Comparison of ENCODE assay signal across 1 cellular context in the genomic region with DNA sequence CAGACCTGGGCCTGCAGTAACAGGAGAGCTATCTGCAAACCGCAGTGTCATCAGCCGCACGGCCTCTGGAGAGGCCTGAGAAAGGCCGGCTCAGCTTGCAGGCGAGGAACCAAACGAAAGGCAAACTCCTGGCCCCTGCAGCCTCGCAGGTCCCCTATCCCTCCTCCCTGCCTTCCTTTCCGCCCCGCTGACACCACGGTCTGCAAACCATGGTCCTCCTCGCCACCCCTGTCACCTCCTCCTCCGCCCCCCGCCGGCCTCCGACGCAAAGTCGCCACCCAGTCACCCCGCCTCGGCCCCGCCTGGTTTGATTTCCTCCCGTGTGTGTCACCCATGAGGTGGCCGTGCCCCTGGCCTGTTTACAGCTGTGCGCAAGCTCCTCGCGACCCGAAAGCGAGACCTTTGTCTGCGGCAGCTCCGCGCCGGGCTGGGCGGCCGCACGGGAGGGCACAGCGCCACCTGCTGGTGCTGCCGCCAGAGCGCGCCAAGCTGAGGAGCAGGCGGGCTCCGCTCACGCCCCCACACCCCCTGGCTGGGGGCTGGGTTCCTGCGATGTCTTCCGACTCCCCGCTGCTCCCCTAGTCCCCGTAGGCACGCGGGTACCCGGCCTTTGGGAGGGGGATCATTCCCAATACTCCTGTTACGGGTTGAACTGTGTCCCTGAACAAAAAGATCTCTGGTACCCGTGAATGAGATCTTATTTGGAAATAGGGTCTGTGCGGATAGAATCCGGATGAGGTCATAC.
TF ChIP-seq lines count a peak whose summit lies in the region.

No MANE protein-coding gene starts in this region.

TF ChIP-seq in HepG2, 621 proteins besides CTCF, POLR2A, EP300 and RAD21 (continued from another document and continues in another):
- TF ChIP-seq, protein P1, sequence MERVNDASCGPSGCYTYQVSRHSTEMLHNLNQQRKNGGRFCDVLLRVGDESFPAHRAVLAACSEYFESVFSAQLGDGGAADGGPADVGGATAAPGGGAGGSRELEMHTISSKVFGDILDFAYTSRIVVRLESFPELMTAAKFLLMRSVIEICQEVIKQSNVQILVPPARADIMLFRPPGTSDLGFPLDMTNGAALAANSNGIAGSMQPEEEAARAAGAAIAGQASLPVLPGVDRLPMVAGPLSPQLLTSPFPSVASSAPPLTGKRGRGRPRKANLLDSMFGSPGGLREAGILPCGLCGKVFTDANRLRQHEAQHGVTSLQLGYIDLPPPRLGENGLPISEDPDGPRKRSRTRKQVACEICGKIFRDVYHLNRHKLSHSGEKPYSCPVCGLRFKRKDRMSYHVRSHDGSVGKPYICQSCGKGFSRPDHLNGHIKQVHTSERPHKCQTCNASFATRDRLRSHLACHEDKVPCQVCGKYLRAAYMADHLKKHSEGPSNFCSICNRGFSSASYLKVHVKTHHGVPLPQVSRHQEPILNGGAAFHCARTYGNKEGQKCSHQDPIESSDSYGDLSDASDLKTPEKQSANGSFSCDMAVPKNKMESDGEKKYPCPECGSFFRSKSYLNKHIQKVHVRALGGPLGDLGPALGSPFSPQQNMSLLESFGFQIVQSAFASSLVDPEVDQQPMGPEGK (CRISPR knock-in tag; IDR thresholded peaks at IDR 0.05): peak; percentile 87
- TF ChIP-seq ZNF546 (CRISPR knock-in tag; conservative IDR thresholded peaks at IDR 0.05) (0 out of 2 replicates have a peak, but pooled peaks have one; percentile 39), TEAD2 (CRISPR knock-in tag; IDR thresholded peaks at IDR 0.05) (no peak), ZNF557 (CRISPR knock-in tag; IDR thresholded peaks at IDR 0.05) (no peak), GATAD1 (CRISPR knock-in tag; IDR thresholded peaks at IDR 0.05) (no peak), NR2F1 (CRISPR knock-in tag; IDR thresholded peaks at IDR 0.05) (peak; percentile 33 to 50; a peak in 2 of 4 replicates), ZZZ3 (CRISPR knock-in tag; IDR thresholded peaks at IDR 0.05; ENCODE audit: borderline replicate concordance) (no peak), ZKSCAN1 (IDR thresholded peaks at IDR 0.05; ENCODE audit: low read length) (no peak), NR2F6 (IDR thresholded peaks at IDR 0.05) (peak; percentile 29; the same call in 1 of the 2 replicates), NR2F6 (CRISPR knock-in tag; IDR thresholded peaks at IDR 0.05) (peak; percentile 76; the same call in 1 of the 2 replicates), ZNF7 (CRISPR knock-in tag; IDR thresholded peaks at IDR 0.05) (no peak), TCF7L2 (IDR thresholded peaks at IDR 0.05; ENCODE audit: low read depth, low read length) (no peak), ZNF382 (CRISPR knock-in tag; IDR thresholded peaks at IDR 0.05; ENCODE audit: borderline replicate concordance) (no peak), ZNF775 (CRISPR knock-in tag; IDR thresholded peaks at IDR 0.05; ENCODE audit: borderline replicate concordance) (no peak), ZNF121 (CRISPR knock-in tag; IDR thresholded peaks at IDR 0.05) (peak; percentile 48; the same call in 1 of the 2 replicates), HOXA5 (CRISPR knock-in tag; IDR thresholded peaks at IDR 0.05) (0 out of 2 replicates have a peak, but pooled peaks have one; percentile 43), NR2C2 (CRISPR knock-in tag; IDR thresholded peaks at IDR 0.05; ENCODE audit: borderline replicate concordance) (0 out of 2 replicates have a peak, but pooled peaks have one; percentile 15), MAFG (CRISPR knock-in tag; IDR thresholded peaks at IDR 0.05) (no peak), ZNF784 (CRISPR knock-in tag; IDR thresholded peaks at IDR 0.05; ENCODE audit: borderline replicate concordance) (no peak), ZBTB38 (CRISPR knock-in tag; IDR thresholded peaks at IDR 0.05) (peak; percentile 76; the same call in 1 of the 2 replicates), TBP (CRISPR knock-in tag; IDR thresholded peaks at IDR 0.05) (no peak), EEA1 (CRISPR knock-in tag; IDR thresholded peaks at IDR 0.05; ENCODE audit: borderline replicate concordance) (peak; percentile 81; the same call in 1 of the 2 replicates), SP1 (IDR thresholded peaks at IDR 0.05) (no peak), SP1 (CRISPR knock-in tag; IDR thresholded peaks at IDR 0.05) (peak; percentile 64; the same call in 1 of the 2 replicates), KLF6 (CRISPR knock-in tag; IDR thresholded peaks at IDR 0.05) (peak; percentile 63; the same call in 1 of the 2 replicates), ZBTB42 (CRISPR knock-in tag; IDR thresholded peaks at IDR 0.05) (no peak), ZMYM4 (CRISPR knock-in tag; IDR thresholded peaks at IDR 0.05) (peak; percentile 18; the same call in 1 of the 2 replicates), KLF9 (CRISPR knock-in tag; IDR thresholded peaks at IDR 0.05; ENCODE audit: low read depth) (peak; percentile 91), NR2F2 (IDR thresholded peaks at IDR 0.05; ENCODE audit: borderline replicate concordance, low read depth) (no peak), ZNF776 (CRISPR knock-in tag; IDR thresholded peaks at IDR 0.05) (no peak), ZNF674 (CRISPR knock-in tag; IDR thresholded peaks at IDR 0.05; ENCODE audit: low read depth) (no peak), MTF1 (CRISPR knock-in tag; IDR thresholded peaks at IDR 0.05) (no peak), HOXD1 (CRISPR knock-in tag; IDR thresholded peaks at IDR 0.05) (no peak), PHF8 (CRISPR knock-in tag; IDR thresholded peaks at IDR 0.05) (0 out of 2 replicates have a peak, but pooled peaks have one; percentile 26), SMARCE1 (IDR thresholded peaks at IDR 0.05; ENCODE audit: borderline replicate concordance) (no peak), RXRB (CRISPR knock-in tag; IDR thresholded peaks at IDR 0.05; ENCODE audit: borderline replicate concordance) (peak; percentile 72), SMAD9 (CRISPR knock-in tag; IDR thresholded peaks at IDR 0.05) (no peak), SOX13 (IDR thresholded peaks at IDR 0.05) (no peak), SOX13 (CRISPR knock-in tag; conservative IDR thresholded peaks at IDR 0.05 in 1 of 2, IDR thresholded peaks at IDR 0.05 in 1 of 2) (peak in 1 of 2 experiments; percentile 19; a peak in 1 of 4 replicates)
- TF ChIP-seq, protein P2, sequence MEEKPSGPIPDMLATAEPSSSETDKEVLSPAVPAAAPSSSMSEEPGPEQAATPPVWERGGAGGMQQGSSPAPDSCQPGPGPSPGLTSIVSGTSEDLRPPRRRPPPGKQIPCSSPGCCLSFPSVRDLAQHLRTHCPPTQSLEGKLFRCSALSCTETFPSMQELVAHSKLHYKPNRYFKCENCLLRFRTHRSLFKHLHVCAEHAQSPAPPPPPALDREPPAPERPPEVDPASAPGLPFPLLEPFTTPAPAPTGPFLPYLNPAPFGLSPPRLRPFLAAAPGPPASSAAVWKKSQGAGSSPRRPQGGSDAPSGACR (CRISPR knock-in tag; IDR thresholded peaks at IDR 0.05): 0 out of 2 replicates have a peak, but pooled peaks have one; percentile 38
- TF ChIP-seq, protein P3, sequence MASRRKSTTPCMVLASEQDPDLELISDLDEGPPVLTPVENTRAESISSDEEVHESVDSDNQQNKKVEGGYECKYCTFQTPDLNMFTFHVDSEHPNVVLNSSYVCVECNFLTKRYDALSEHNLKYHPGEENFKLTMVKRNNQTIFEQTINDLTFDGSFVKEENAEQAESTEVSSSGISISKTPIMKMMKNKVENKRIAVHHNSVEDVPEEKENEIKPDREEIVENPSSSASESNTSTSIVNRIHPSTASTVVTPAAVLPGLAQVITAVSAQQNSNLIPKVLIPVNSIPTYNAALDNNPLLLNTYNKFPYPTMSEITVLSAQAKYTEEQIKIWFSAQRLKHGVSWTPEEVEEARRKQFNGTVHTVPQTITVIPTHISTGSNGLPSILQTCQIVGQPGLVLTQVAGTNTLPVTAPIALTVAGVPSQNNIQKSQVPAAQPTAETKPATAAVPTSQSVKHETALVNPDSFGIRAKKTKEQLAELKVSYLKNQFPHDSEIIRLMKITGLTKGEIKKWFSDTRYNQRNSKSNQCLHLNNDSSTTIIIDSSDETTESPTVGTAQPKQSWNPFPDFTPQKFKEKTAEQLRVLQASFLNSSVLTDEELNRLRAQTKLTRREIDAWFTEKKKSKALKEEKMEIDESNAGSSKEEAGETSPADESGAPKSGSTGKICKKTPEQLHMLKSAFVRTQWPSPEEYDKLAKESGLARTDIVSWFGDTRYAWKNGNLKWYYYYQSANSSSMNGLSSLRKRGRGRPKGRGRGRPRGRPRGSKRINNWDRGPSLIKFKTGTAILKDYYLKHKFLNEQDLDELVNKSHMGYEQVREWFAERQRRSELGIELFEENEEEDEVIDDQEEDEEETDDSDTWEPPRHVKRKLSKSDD (CRISPR knock-in tag; IDR thresholded peaks at IDR 0.05; ENCODE audit: low read depth): peak; percentile 22
- TF ChIP-seq, protein P4, sequence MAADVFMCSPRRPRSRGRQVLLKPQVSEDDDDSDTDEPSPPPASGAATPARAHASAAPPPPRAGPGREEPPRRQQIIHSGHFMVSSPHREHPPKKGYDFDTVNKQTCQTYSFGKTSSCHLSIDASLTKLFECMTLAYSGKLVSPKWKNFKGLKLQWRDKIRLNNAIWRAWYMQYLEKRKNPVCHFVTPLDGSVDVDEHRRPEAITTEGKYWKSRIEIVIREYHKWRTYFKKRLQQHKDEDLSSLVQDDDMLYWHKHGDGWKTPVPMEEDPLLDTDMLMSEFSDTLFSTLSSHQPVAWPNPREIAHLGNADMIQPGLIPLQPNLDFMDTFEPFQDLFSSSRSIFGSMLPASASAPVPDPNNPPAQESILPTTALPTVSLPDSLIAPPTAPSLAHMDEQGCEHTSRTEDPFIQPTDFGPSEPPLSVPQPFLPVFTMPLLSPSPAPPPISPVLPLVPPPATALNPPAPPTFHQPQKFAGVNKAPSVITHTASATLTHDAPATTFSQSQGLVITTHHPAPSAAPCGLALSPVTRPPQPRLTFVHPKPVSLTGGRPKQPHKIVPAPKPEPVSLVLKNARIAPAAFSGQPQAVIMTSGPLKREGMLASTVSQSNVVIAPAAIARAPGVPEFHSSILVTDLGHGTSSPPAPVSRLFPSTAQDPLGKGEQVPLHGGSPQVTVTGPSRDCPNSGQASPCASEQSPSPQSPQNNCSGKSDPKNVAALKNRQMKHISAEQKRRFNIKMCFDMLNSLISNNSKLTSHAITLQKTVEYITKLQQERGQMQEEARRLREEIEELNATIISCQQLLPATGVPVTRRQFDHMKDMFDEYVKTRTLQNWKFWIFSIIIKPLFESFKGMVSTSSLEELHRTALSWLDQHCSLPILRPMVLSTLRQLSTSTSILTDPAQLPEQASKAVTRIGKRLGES (CRISPR knock-in tag; IDR thresholded peaks at IDR 0.05; ENCODE audit: borderline replicate concordance): no peak
- TF ChIP-seq, protein P5, sequence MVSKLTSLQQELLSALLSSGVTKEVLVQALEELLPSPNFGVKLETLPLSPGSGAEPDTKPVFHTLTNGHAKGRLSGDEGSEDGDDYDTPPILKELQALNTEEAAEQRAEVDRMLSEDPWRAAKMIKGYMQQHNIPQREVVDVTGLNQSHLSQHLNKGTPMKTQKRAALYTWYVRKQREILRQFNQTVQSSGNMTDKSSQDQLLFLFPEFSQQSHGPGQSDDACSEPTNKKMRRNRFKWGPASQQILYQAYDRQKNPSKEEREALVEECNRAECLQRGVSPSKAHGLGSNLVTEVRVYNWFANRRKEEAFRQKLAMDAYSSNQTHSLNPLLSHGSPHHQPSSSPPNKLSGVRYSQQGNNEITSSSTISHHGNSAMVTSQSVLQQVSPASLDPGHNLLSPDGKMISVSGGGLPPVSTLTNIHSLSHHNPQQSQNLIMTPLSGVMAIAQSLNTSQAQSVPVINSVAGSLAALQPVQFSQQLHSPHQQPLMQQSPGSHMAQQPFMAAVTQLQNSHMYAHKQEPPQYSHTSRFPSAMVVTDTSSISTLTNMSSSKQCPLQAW (CRISPR knock-in tag; IDR thresholded peaks at IDR 0.05): peak; percentile 91
- TF ChIP-seq, protein P6, sequence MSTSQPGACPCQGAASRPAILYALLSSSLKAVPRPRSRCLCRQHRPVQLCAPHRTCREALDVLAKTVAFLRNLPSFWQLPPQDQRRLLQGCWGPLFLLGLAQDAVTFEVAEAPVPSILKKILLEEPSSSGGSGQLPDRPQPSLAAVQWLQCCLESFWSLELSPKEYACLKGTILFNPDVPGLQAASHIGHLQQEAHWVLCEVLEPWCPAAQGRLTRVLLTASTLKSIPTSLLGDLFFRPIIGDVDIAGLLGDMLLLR (CRISPR knock-in tag; IDR thresholded peaks at IDR 0.05): peak; percentile 67; the same call in 1 of the 2 replicates
